ENCODE assay signal across 21 cellular contexts in genomic region chr18:67133669-67134068, GRCh38.
A peak's percentile ranks its signal among the peaks of the same experiment; 100 is the strongest.
DNase-seq lines count a peak whose midpoint lies in the region; ATAC-seq and TF ChIP-seq lines count a peak whose summit lies in the region.
"Had no signal": no experiment of that assay in that cellular context is flagged by ENCODE, and none has a peak within 500 bp of the region (broad histone marks: within the 10 kb centered on the region; RNA-seq: fewer than 3 reads in every experiment).

No MANE protein-coding gene starts in this region.

- no peaks in the 10 kb centered on the region for H3K4me1 ChIP-seq in spleen
- H3K4me1 ChIP-seq: adrenal gland, transverse colon had no signal

- peaks cover 8% of the 10 kb centered on the region for H3K9me3 Mint-ChIP-seq in WTC11
- no peaks in the 10 kb centered on the region for H3K9me3 Mint-ChIP-seq in nephron progenitor cell
- H3K9me3 Mint-ChIP-seq: activated CD4-positive, alpha-beta T cell treated with anti-CD3 and anti-CD28 coated beads, Interleukin-2, amount 10 ng/mL, durations not matched to agents 7 days and 5 days; activated T-cell treated with anti-CD3 and anti-CD28 coated beads, Interleukin-2, amount 50 U/mL, for 4 hours had no signal

- H3K4me3 Mint-ChIP-seq in WTC11 (no peak overlapping the region), nephron progenitor cell (no peak overlapping the region)
- H3K4me3 Mint-ChIP-seq: activated CD4-positive, alpha-beta T cell treated with anti-CD3 and anti-CD28 coated beads, Interleukin-2, amount 10 ng/mL, durations not matched to agents 7 days and 5 days; activated T-cell treated with anti-CD3 and anti-CD28 coated beads, Interleukin-2, amount 50 U/mL, for 4 hours; brain; CD4-positive, CD25-positive, alpha-beta regulatory T cell; IgD-negative memory B cell had no signal

- no peaks in the 10 kb centered on the region for H3K4me1 Mint-ChIP-seq in WTC11
- H3K4me1 Mint-ChIP-seq in nephron progenitor cell: no peaks in the 10 kb centered on the region
- H3K4me1 Mint-ChIP-seq: activated CD4-positive, alpha-beta T cell treated with anti-CD3 and anti-CD28 coated beads, Interleukin-2, amount 10 ng/mL, durations not matched to agents 7 days and 5 days; CD4-positive, CD25-positive, alpha-beta regulatory T cell; IgD-negative memory B cell had no signal

- H3K27ac ChIP-seq in 22Rv1: peak overlapping the region; percentile 35; the same call in 1 of the 2 replicates
- no peak overlapping the region for H3K27ac ChIP-seq in spleen
- H3K27ac ChIP-seq: adrenal gland, transverse colon had no signal

- DNase-seq in NCI-H1092 treated with DMSO at 0.1 percent for 48 hours (lab: John Stamatoyannopoulos, UW): peak; percentile 99
- peak; percentile 72 to 96 for DNase-seq in NCI-H2081 (lab: John Stamatoyannopoulos, UW)
- DNase-seq in NCI-H748 (lab: John Stamatoyannopoulos, UW; ENCODE audit: unreplicated experiment): peak; percentile 100
- DNase-seq in spleen: no peak
- no peak for DNase-seq in WTC11 (ENCODE audit: low spot score)
- no peak for DNase-seq in NCI-H226
- DNase-seq in nephron progenitor cell: no peak
- DNase-seq: activated CD4-positive, alpha-beta T cell treated with anti-CD3 and anti-CD28 coated beads, Interleukin-2, amount 10 ng/mL, durations not matched to agents 7 days and 5 days; activated T-cell treated with anti-CD3 and anti-CD28 coated beads, Interleukin-2, amount 50 U/mL, for 4 hours; adrenal gland; CD4-positive, CD25-positive, alpha-beta regulatory T cell; cerebellar nuclear complex; islet precursor cell; left ventricle myocardium superior; posterior cingulate gyrus; right cardiac atrium; stimulated activated CD4-positive, alpha-beta T cell treated with anti-CD3 and anti-CD28 coated beads, Interleukin-2, amount 100 ng/mL, for 48 hours; transverse colon had no signal

- H3K9me3 ChIP-seq in spleen: no peaks in the 10 kb centered on the region
- H3K9me3 ChIP-seq: adrenal gland, transverse colon had no signal

- TF ChIP-seq CTCF in 22Rv1 (IDR thresholded peaks at IDR 0.05): no peak
- TF ChIP-seq CTCF in spleen (IDR thresholded peaks at IDR 0.05 in 8 of 11, conservative IDR thresholded peaks at IDR 0.05 in 3 of 11): no peak
- TF ChIP-seq CTCF in WTC11 (IDR thresholded peaks at IDR 0.05): no peak
- TF ChIP-seq CTCF in nephron progenitor cell (IDR thresholded peaks at IDR 0.05): no peak

- TF ChIP-seq POLR2A in spleen (IDR thresholded peaks at IDR 0.05): no peak

- intact Hi-C loops in spleen (cut with DNase I; ENCODE audit: low total_unique reads): no loop called here

- no peak overlapping the region for H3K4me3 ChIP-seq in spleen
- H3K4me3 ChIP-seq: adrenal gland, transverse colon had no signal

- CTCF ChIA-PET in WTC11 (lab: Charles Lee): no interaction called here

- WGBS in spleen, 5 donors: 57 to 83% (median 72%) methylated on average over 3 of the region's 3 CpGs

- H3K36me3 Mint-ChIP-seq in WTC11 (no peaks in the 10 kb centered on the region), nephron progenitor cell (ENCODE audit: low read depth) (no peaks in the 10 kb centered on the region)
- H3K36me3 Mint-ChIP-seq: brain; CD4-positive, CD25-positive, alpha-beta regulatory T cell; IgD-negative memory B cell had no signal

- no peaks in the 10 kb centered on the region for H3K27me3 Mint-ChIP-seq in WTC11 (ENCODE audit: low read depth)
- H3K27me3 Mint-ChIP-seq in nephron progenitor cell (ENCODE audit: low read depth, poor library complexity): no peaks in the 10 kb centered on the region
- H3K27me3 Mint-ChIP-seq: activated CD4-positive, alpha-beta T cell treated with anti-CD3 and anti-CD28 coated beads, Interleukin-2, amount 10 ng/mL, durations not matched to agents 7 days and 5 days; brain; CD4-positive, CD25-positive, alpha-beta regulatory T cell; IgD-negative memory B cell had no signal

- POLR2A ChIA-PET in WTC11 (lab: Charles Lee): no interaction called here

- no peak overlapping the region for H3K27ac Mint-ChIP-seq in WTC11
- no peak overlapping the region for H3K27ac Mint-ChIP-seq in nephron progenitor cell
- H3K27ac Mint-ChIP-seq: activated CD4-positive, alpha-beta T cell treated with anti-CD3 and anti-CD28 coated beads, Interleukin-2, amount 10 ng/mL, durations not matched to agents 7 days and 5 days; CD4-positive, CD25-positive, alpha-beta regulatory T cell; IgD-negative memory B cell had no signal

- H3K27me3 ChIP-seq in spleen (replicated peaks in 1 of 7): no peaks in the 10 kb centered on the region
- H3K27me3 ChIP-seq: adrenal gland, transverse colon had no signal

- no peak for ATAC-seq in WTC11
- ATAC-seq: activated T-cell treated with anti-CD3 and anti-CD28 coated beads, Interleukin-2, amount 50 U/mL, for 4 hours; left ventricle myocardium superior; right cardiac atrium had no signal

- H3K36me3 ChIP-seq in spleen: no peaks in the 10 kb centered on the region
- H3K36me3 ChIP-seq: adrenal gland, transverse colon had no signal

TF ChIP-seq in WTC11, 78 proteins besides CTCF, POLR2A, EP300 and RAD21 (continues in another document):
- TF ChIP-seq STAT6 (CRISPR knock-in tag; conservative IDR thresholded peaks at IDR 0.05; ENCODE audit: low read depth) (no peak), ZNF512 (CRISPR knock-in tag; IDR thresholded peaks at IDR 0.05; ENCODE audit: borderline replicate concordance) (no peak), NR1H2 (CRISPR knock-in tag; IDR thresholded peaks at IDR 0.05) (no peak), HMGXB4 (CRISPR knock-in tag; IDR thresholded peaks at IDR 0.05) (no peak), JAZF1 (CRISPR knock-in tag; IDR thresholded peaks at IDR 0.05) (no peak), ELF4 (CRISPR knock-in tag; IDR thresholded peaks at IDR 0.05; ENCODE audit: low read depth) (no peak), ETV6 (CRISPR knock-in tag; IDR thresholded peaks at IDR 0.05) (no peak), FOXP4 (CRISPR knock-in tag; IDR thresholded peaks at IDR 0.05) (no peak), RORB (CRISPR knock-in tag; IDR thresholded peaks at IDR 0.05) (no peak), NFE2L1 (CRISPR knock-in tag; IDR thresholded peaks at IDR 0.05) (no peak), PRRX2 (CRISPR knock-in tag; IDR thresholded peaks at IDR 0.05) (no peak)

Comparison
In these comparisons a context has a peak if more than half of its experiments do, and no peak if none do; other contexts are left out.
1. DNase-seq: peak in NCI-H1092 treated with DMSO at 0.1 percent for 48 hours (single experiment), NCI-H2081 (2 of 2) and NCI-H748 (single experiment); none in spleen (single experiment), WTC11 (single experiment), NCI-H226 (single experiment) and nephron progenitor cell (single experiment).